Comparison of ENCODE assay signal across 17 cellular contexts in genomic region chr2:235852528-235852920, GRCh38.
DNase-seq lines count a peak whose midpoint lies in the region; ATAC-seq and TF ChIP-seq lines count a peak whose summit lies in the region.
"Had no signal": no experiment of that assay in that cellular context is flagged by ENCODE, and none has a peak within 500 bp of the region (broad histone marks: within the 10 kb centered on the region; RNA-seq: fewer than 3 reads in every experiment).

No MANE protein-coding gene starts in this region.

- no peak; the same call in 2 of the 3 replicates for ATAC-seq in SK-N-SH treated with all-trans-retinoic acid at 6 μM for 48 hours
- ATAC-seq in left lobe of liver, result no peak
- ATAC-seq: A549, HepG2 had no signal

- no peak overlapping the region for H3K4me2 ChIP-seq in neuronal stem cell (ENCODE audit: insufficient read depth, low read length, poor library complexity, severe bottlenecking)
- H3K4me2 ChIP-seq: A549, PC-9 had no signal

- peaks cover 4% of the 10 kb centered on the region for H3K79me1 ChIP-seq in neuronal stem cell (ENCODE audit: low read depth, low read length)

- no peaks in the 10 kb centered on the region for H3K36me3 ChIP-seq in BE2C
- H3K36me3 ChIP-seq in neuronal stem cell (replicated peaks in 1 of 2; ENCODE audit: control insufficient read depth in 2 of 2, insufficient read depth in 2 of 2, low read length in 2 of 2), result peaks cover 5 to 6% of the 10 kb centered on the region in 2 donors

- H2BK5ac ChIP-seq in neuronal stem cell (ENCODE audit: low read length), result no peak overlapping the region

- H2AFZ ChIP-seq in neuronal stem cell (ENCODE audit: low read length), result peak overlapping the region; percentile 50
- H2AFZ ChIP-seq: PC-9 had no signal

- no peak overlapping the region for H2BK120ac ChIP-seq in neuronal stem cell (ENCODE audit: low read depth, low read length)

- H4K8ac ChIP-seq in neuronal stem cell (ENCODE audit: low read depth, low read length), result no peak overlapping the region

- no peak overlapping the region for H2BK15ac ChIP-seq in neuronal stem cell (ENCODE audit: low read length)

- H3K4me1 ChIP-seq in BE2C, result peaks cover 12% of the 10 kb centered on the region
- peaks cover 16 to 37% of the 10 kb centered on the region in 2 donors for H3K4me1 ChIP-seq in neuronal stem cell (ENCODE audit: control insufficient read depth in 2 of 2, insufficient read depth in 1 of 2, low read depth in 1 of 2, low read length in 2 of 2)
- H3K4me1 ChIP-seq: A549 had no signal

- H3K4ac ChIP-seq in neuronal stem cell (ENCODE audit: low read length), result no peak overlapping the region

- H2AK5ac ChIP-seq in neuronal stem cell (ENCODE audit: low read depth, low read length), result no peak overlapping the region

- H3K23ac ChIP-seq in neuronal stem cell (ENCODE audit: low read depth, low read length, poor library complexity), result no peak overlapping the region

- no CpG with 5 or more reads among the region's 11 CpGs for WGBS in neuronal stem cell (ENCODE audit: extremely low coverage in 2 of 2, insufficient read length in 2 of 2, insufficient replicate concordance in 1 of 2), 2 donors

- no peaks in the 10 kb centered on the region for H3K9me3 ChIP-seq in BE2C
- peaks cover 0 to 1% of the 10 kb centered on the region in 2 donors for H3K9me3 ChIP-seq in neuronal stem cell (replicated peaks in 1 of 2; ENCODE audit: control insufficient read depth in 2 of 2, insufficient read depth in 1 of 2, low read depth in 1 of 2, low read length in 2 of 2)
- H3K9me3 ChIP-seq: A549 had no signal

- H4K91ac ChIP-seq in neuronal stem cell (ENCODE audit: low read depth, low read length, poor library complexity), result no peak overlapping the region

- H3K4me3 ChIP-seq in BE2C (ENCODE audit: low read depth, low read length) (no peak overlapping the region), neuronal stem cell (ENCODE audit: low read length in 2 of 2) (no peak overlapping the region)
- H3K4me3 ChIP-seq: A549, PC-9 had no signal

- H2BK12ac ChIP-seq in neuronal stem cell (ENCODE audit: low read length), result no peak overlapping the region

- H3K14ac ChIP-seq in neuronal stem cell (ENCODE audit: low read length), result no peak overlapping the region

- no peak for TF ChIP-seq CTCF in BE2C (IDR thresholded peaks at IDR 0.05; ENCODE audit: low read depth, low read length)

- DNase-seq in BE2C, result peak; percentile 63
- DNase-seq in left lobe of liver (ENCODE audit: low spot score), result peak; percentile 31
- DNase-seq in neuronal stem cell (ENCODE audit: low spot score), result peak; percentile 21
- DNase-seq in activated CD8-positive, alpha-beta memory T cell treated with anti-CD3 and anti-CD28 coated beads, Interleukin-2, amount 50 U/mL, for 4 hours, result no peak
- DNase-seq in activated CD8-positive, alpha-beta memory T cell treated with anti-CD3 and anti-CD28 coated beads, Interleukin-2, amount 50 U/mL, for 48 hours, result no peak
- DNase-seq in activated CD4-positive, CD25-positive, alpha-beta regulatory T cell (lab: John Stamatoyannopoulos, UW), result no peak
- DNase-seq: DMS 273 treated with DMSO at 0.1 percent for 48 hours, KG1, NCI-H1417 treated with DMSO at 0.1 percent for 48 hours, NCI-H2081, NCI-H510A, NCI-H774, PC-9 had no signal

- H3K18ac ChIP-seq in neuronal stem cell (ENCODE audit: low read length), result no peak overlapping the region

- H3K27ac ChIP-seq in neuronal stem cell (replicated peaks; ENCODE audit: low read length), result no peak overlapping the region
- H3K27ac ChIP-seq: A549, C4-2B, PC-9 had no signal

- H3K27me3 ChIP-seq in BE2C (peaks cover 6% of the 10 kb centered on the region; the same call in 1 of the 2 replicates), neuronal stem cell (ENCODE audit: control insufficient read depth in 3 of 3, insufficient read depth in 3 of 3, low read depth in 1 of 3, low read length in 3 of 3) (no peaks in the 10 kb centered on the region)

- H3K9ac ChIP-seq in neuronal stem cell (ENCODE audit: low read depth, low read length, poor library complexity), result no peak overlapping the region

TF ChIP-seq in SK-N-SH treated with all-trans-retinoic acid at 6 μM for 48 hours, 23 proteins besides CTCF, POLR2A, EP300 and RAD21:
- TF ChIP-seq TCF4 (CRISPR knock-in tag; IDR thresholded peaks at IDR 0.05; ENCODE audit: borderline replicate concordance) (0 out of 2 replicates have a peak, but pooled peaks have one; percentile 14), TSHZ2 (CRISPR knock-in tag; IDR thresholded peaks at IDR 0.05) (peak; percentile 37; the same call in 1 of the 2 replicates), ISL1 (CRISPR knock-in tag; IDR thresholded peaks at IDR 0.05) (0 out of 2 replicates have a peak, but pooled peaks have one; percentile 16), PATZ1 (CRISPR knock-in tag; IDR thresholded peaks at IDR 0.05; ENCODE audit: borderline replicate concordance) (no peak), ARNTL (CRISPR knock-in tag; IDR thresholded peaks at IDR 0.05; ENCODE audit: borderline replicate concordance, low read depth) (no peak)

Comparison
In these comparisons a context has a peak if more than half of its experiments do, and no peak if none do; other contexts are left out.
1. DNase-seq: peak in BE2C (single experiment), left lobe of liver (single experiment) and neuronal stem cell (single experiment); none in activated CD8-positive, alpha-beta memory T cell treated with anti-CD3 and anti-CD28 coated beads, Interleukin-2, amount 50 U/mL, for 4 hours (single experiment), activated CD8-positive, alpha-beta memory T cell treated with anti-CD3 and anti-CD28 coated beads, Interleukin-2, amount 50 U/mL, for 48 hours (single experiment) and activated CD4-positive, CD25-positive, alpha-beta regulatory T cell (0 of 4).